8 cellular contexts compared by ENCODE assay signal in genomic region chr20:23399568-23400241, GRCh38. TPM values are rescaled to one million over a fixed set of nuclear protein-coding genes. Genes with fewer than 3 reads are reported as not detected.
A peak's percentile ranks its signal among the peaks of the same experiment; 100 is the strongest.
DNase-seq lines count a peak whose midpoint lies in the region; ATAC-seq and TF ChIP-seq lines count a peak whose summit lies in the region.

No MANE protein-coding gene starts in this region.

- peak overlapping the region; percentile 52 to 68 for H3K27ac Mint-ChIP-seq in natural killer cell treated with Interleukin-12 subunit alpha and Interleukin-12 subunit beta and Interleukin-15 and Interleukin-18, amount 100 ng/mL, for 72 hours
- H3K27ac Mint-ChIP-seq in natural killer cell, result no peak overlapping the region

- H3K4me3 Mint-ChIP-seq in natural killer cell treated with Interleukin-12 subunit alpha and Interleukin-12 subunit beta and Interleukin-15 and Interleukin-18, amount 100 ng/mL, for 72 hours, result peak overlapping the region; percentile 64
- H3K4me3 Mint-ChIP-seq in natural killer cell, result no peak overlapping the region

- no peaks in the 10 kb centered on the region for H3K9me3 ChIP-seq in upper lobe of right lung

- no peaks in the 10 kb centered on the region for H3K27me3 ChIP-seq in upper lobe of right lung

- peaks cover 4% of the 10 kb centered on the region for H3K36me3 ChIP-seq in upper lobe of right lung

- peaks cover 41 to 58% of the 10 kb centered on the region in 2 donors for H3K4me1 Mint-ChIP-seq in natural killer cell treated with Interleukin-12 subunit alpha and Interleukin-12 subunit beta and Interleukin-15 and Interleukin-18, amount 100 ng/mL, for 72 hours (ENCODE audit: low read depth in 2 of 2)
- H3K4me1 Mint-ChIP-seq in natural killer cell, result peaks cover 6 to 11% of the 10 kb centered on the region in 2 donors

- no peak overlapping the region for H3K27ac ChIP-seq in upper lobe of right lung

- peaks cover 9% of the 10 kb centered on the region for H3K36me3 Mint-ChIP-seq in natural killer cell treated with Interleukin-12 subunit alpha and Interleukin-12 subunit beta and Interleukin-15 and Interleukin-18, amount 100 ng/mL, for 72 hours
- no peaks in the 10 kb centered on the region for H3K36me3 Mint-ChIP-seq in natural killer cell

- no peak for TF ChIP-seq CTCF in natural killer cell (IDR thresholded peaks at IDR 0.05)
- TF ChIP-seq CTCF in upper lobe of right lung (IDR thresholded peaks at IDR 0.05), result peak; percentile 29

- ATAC-seq in natural killer cell treated with Interleukin-12 subunit alpha and Interleukin-12 subunit beta and Interleukin-15 and Interleukin-18, amount 100 ng/mL, for 72 hours, result peak; percentile 94
- no peak for ATAC-seq in natural killer cell
- ATAC-seq in upper lobe of right lung, result peak; percentile 88
- no peak for ATAC-seq in HG03460 (IDR thresholded peaks at IDR 0.05; ENCODE audit: unreplicated experiment)

- H3K27me3 Mint-ChIP-seq in natural killer cell treated with Interleukin-12 subunit alpha and Interleukin-12 subunit beta and Interleukin-15 and Interleukin-18, amount 100 ng/mL, for 72 hours, result no peaks in the 10 kb centered on the region
- no peaks in the 10 kb centered on the region for H3K27me3 Mint-ChIP-seq in natural killer cell (ENCODE audit: low read depth in 2 of 2)

- no peak for DNase-seq in natural killer cell treated with Interleukin-12 subunit alpha and Interleukin-12 subunit beta and Interleukin-15 and Interleukin-18, amount 100 ng/mL, for 72 hours (ENCODE audit: low spot score)
- no peak for DNase-seq in natural killer cell
- DNase-seq in M059J (ENCODE audit: low read depth), result peak; percentile 58
- peak; percentile 68 for DNase-seq in astrocyte of the hippocampus (ENCODE audit: low read depth, low spot score)
- DNase-seq in upper lobe of right lung, result no peak
- DNase-seq in activated gamma-delta T cell (lab: John Stamatoyannopoulos, UW), result no peak
- no peak for DNase-seq in anterior cingulate cortex (lab: John Stamatoyannopoulos, UW)

- H3K4me3 ChIP-seq in upper lobe of right lung, result no peak overlapping the region

- H3K9me3 Mint-ChIP-seq in natural killer cell treated with Interleukin-12 subunit alpha and Interleukin-12 subunit beta and Interleukin-15 and Interleukin-18, amount 100 ng/mL, for 72 hours, result no peaks in the 10 kb centered on the region
- no peaks in the 10 kb centered on the region for H3K9me3 Mint-ChIP-seq in natural killer cell

- H3K4me1 ChIP-seq in upper lobe of right lung, result peaks cover 10% of the 10 kb centered on the region

- intact Hi-C loops in natural killer cell (cut with micrococcal nuclease) (no loop called here), upper lobe of right lung (cut with DNase I) (no loop called here)

RNA-seq across cellular contexts. Expression of gene NAPB, which starts 21.6 kb away (rescaled TPM):
- total RNA-seq in natural killer cell treated with Interleukin-12 subunit alpha and Interleukin-12 subunit beta and Interleukin-15 and Interleukin-18, amount 100 ng/mL, for 72 hours, result 10 to 100 TPM; 12.4 to 16.6 TPM
- 10 to 100 TPM; 22.8 to 23.9 (median 22.9) TPM for total RNA-seq in natural killer cell
- 7.4 and 9.6 TPM in 2 replicates for total RNA-seq in M059J (2014; rRNA removed; shearing (Covaris generic))
- 10.8 TPM for total RNA-seq in upper lobe of right lung

RNA-seq across cellular contexts. Expression of gene GZF1, which starts 37.7 kb away (rescaled TPM):
- 10 to 100 TPM; 17.9 to 20.9 TPM for total RNA-seq in natural killer cell treated with Interleukin-12 subunit alpha and Interleukin-12 subunit beta and Interleukin-15 and Interleukin-18, amount 100 ng/mL, for 72 hours
- total RNA-seq in natural killer cell (10 to 100 TPM; 45.1 to 56.6 (median 45.9) TPM), upper lobe of right lung (12.5 TPM)
- total RNA-seq in M059J (2014; rRNA removed; shearing (Covaris generic)), result 16.6 and 23.9 TPM in 2 replicates

RNA-seq across cellular contexts. Expression of gene CSTL1, which starts 39.8 kb away (rescaled TPM):
- not detected for total RNA-seq in natural killer cell treated with Interleukin-12 subunit alpha and Interleukin-12 subunit beta and Interleukin-15 and Interleukin-18, amount 100 ng/mL, for 72 hours
- total RNA-seq in natural killer cell (not detected), upper lobe of right lung (not detected)
- total RNA-seq in M059J (2014; rRNA removed; shearing (Covaris generic)), result not detected in 2 replicates

RNA-seq across cellular contexts. Expression of gene NXT1, which starts 49.1 kb away (rescaled TPM):
- 10 to 100 TPM; 32.5 to 57.6 TPM for total RNA-seq in natural killer cell treated with Interleukin-12 subunit alpha and Interleukin-12 subunit beta and Interleukin-15 and Interleukin-18, amount 100 ng/mL, for 72 hours
- total RNA-seq in natural killer cell, result 10 to 100 TPM; 47.4 to 61.8 (median 56.3) TPM
- total RNA-seq in M059J (2014; rRNA removed; shearing (Covaris generic)), result 123 and 140 TPM in 2 replicates
- total RNA-seq in upper lobe of right lung, result 16.2 TPM

RNA-seq across cellular contexts. Expression of gene CST11, which starts 53.0 kb away (rescaled TPM):
- not detected for total RNA-seq in natural killer cell treated with Interleukin-12 subunit alpha and Interleukin-12 subunit beta and Interleukin-15 and Interleukin-18, amount 100 ng/mL, for 72 hours
- total RNA-seq in natural killer cell (not detected), upper lobe of right lung (not detected)
- total RNA-seq in M059J (2014; rRNA removed; shearing (Covaris generic)), result not detected in 2 replicates

Comparison
In these comparisons a context has a peak if more than half of its experiments do, and no peak if none do; other contexts are left out.
1. ATAC-seq: peak in natural killer cell treated with Interleukin-12 subunit alpha and Interleukin-12 subunit beta and Interleukin-15 and Interleukin-18, amount 100 ng/mL, for 72 hours (2 of 2) and upper lobe of right lung (single experiment); none in natural killer cell (0 of 3) and HG03460 (single experiment).
2. H3K27ac Mint-ChIP-seq: peak in natural killer cell treated with Interleukin-12 subunit alpha and Interleukin-12 subunit beta and Interleukin-15 and Interleukin-18, amount 100 ng/mL, for 72 hours (2 of 2); none in natural killer cell (0 of 2).
3. DNase-seq: peak in M059J (single experiment) and astrocyte of the hippocampus (single experiment); none in natural killer cell treated with Interleukin-12 subunit alpha and Interleukin-12 subunit beta and Interleukin-15 and Interleukin-18, amount 100 ng/mL, for 72 hours (single experiment), natural killer cell (single experiment), upper lobe of right lung (single experiment), activated gamma-delta T cell (single experiment) and anterior cingulate cortex (0 of 58).